In genomic region chr14:46819117-46819516, GRCh38 we compare ENCODE assay signal across 19 cellular contexts.
DNase-seq lines count a peak whose midpoint lies in the region; ATAC-seq, FAIRE-seq and TF ChIP-seq lines count a peak whose summit lies in the region.
"Had no signal": no experiment of that assay in that cellular context is flagged by ENCODE, and none has a peak within 500 bp of the region (broad histone marks: within the 10 kb centered on the region; RNA-seq: fewer than 3 reads in every experiment).

No MANE protein-coding gene starts in this region.

- H4K12ac ChIP-seq in trophoblast cell (ENCODE audit: low read depth, low read length) = no peak overlapping the region

- no peak overlapping the region for H3K4me2 ChIP-seq in trophoblast cell (ENCODE audit: low read length)

- H3K27me3 ChIP-seq in BE2C (no peaks in the 10 kb centered on the region), lower lobe of right lung (ENCODE audit: low read depth) (no peaks in the 10 kb centered on the region), small intestine (ENCODE audit: control insufficient read depth in 2 of 2, insufficient read depth in 2 of 2, low read length in 2 of 2) (no peaks in the 10 kb centered on the region), trophoblast cell (ENCODE audit: insufficient read depth, low read length) (no peaks in the 10 kb centered on the region)
- H3K27me3 ChIP-seq in CD4-positive, alpha-beta memory T cell (ENCODE audit: insufficient read depth, low read length) = no peaks in the 10 kb centered on the region

- H2AFZ ChIP-seq in trophoblast cell (ENCODE audit: insufficient read depth, low read length, poor library complexity) = no peak overlapping the region

- no peak overlapping the region for H2AK5ac ChIP-seq in trophoblast cell (ENCODE audit: low read length)

- intact Hi-C loops in lower lobe of right lung (cut with DNase I) (no loop called here), MCF 10A (cut with micrococcal nuclease) (no loop called here)
- intact Hi-C loops in CD4-positive, alpha-beta memory T cell (cut with micrococcal nuclease) = no loop called here

- H2BK120ac ChIP-seq in trophoblast cell (ENCODE audit: insufficient read depth, low read length, poor library complexity) = no peak overlapping the region

- TF ChIP-seq CTCF in BE2C (IDR thresholded peaks at IDR 0.05; ENCODE audit: low read depth, low read length) (no peak), lower lobe of right lung (IDR thresholded peaks at IDR 0.05) (no peak), MCF 10A (IDR thresholded peaks at IDR 0.05; ENCODE audit: unreplicated experiment) (no peak)

- no TSS peak for BruUV-seq in MCF 10A (replicated peaks; lab: Mats Ljungman, UMichigan)

- ATAC-seq in lower lobe of right lung = no peak
- no peak for ATAC-seq in stimulated activated memory B cell treated with anti-CD40 and anti-IgM and Interleukin-4, amounts not matched to agents 10 μg/mL and 1 μg/mL and 100 μg/mL, for 72 hours
- ATAC-seq: HepG2 had no signal

- H3K79me1 ChIP-seq in trophoblast cell (ENCODE audit: low read length) = no peaks in the 10 kb centered on the region

- no peaks in the 10 kb centered on the region for H3K9me3 Mint-ChIP-seq in MCF 10A (ENCODE audit: unreplicated experiment)
- H3K9me3 Mint-ChIP-seq in CD4-positive, alpha-beta memory T cell = peaks cover 3 to 21% (median 8%) of the 10 kb centered on the region in 8 donors
- H3K9me3 Mint-ChIP-seq in stimulated activated memory B cell treated with anti-CD40 and anti-IgM and Interleukin-4, amounts not matched to agents 10 μg/mL and 1 μg/mL and 100 μg/mL, for 72 hours = no peaks in the 10 kb centered on the region

- CTCF ChIA-PET in MCF 10A (lab: Yijun Ruan, JAX) = no interaction called here
- CTCF ChIA-PET in CD4-positive, alpha-beta memory T cell (lab: Charles Lee; ENCODE audit: partially characterized antibody) = interaction anchor here (0.6 kb wide), 1 partner anchor 122 kb away, joined by 3 read pairs; no protein-coding TSS in a partner anchor

- H3K79me2 ChIP-seq in trophoblast cell (ENCODE audit: control insufficient read depth, insufficient read depth, low read length, poor library complexity) = no peaks in the 10 kb centered on the region

- no peak for FAIRE-seq in small intestine (lab: Jason Lieb, UNC)
- FAIRE-seq: D721Med, G401.6, GM12892, GM18507, HepG2 had no signal

- H3K4ac ChIP-seq in trophoblast cell (ENCODE audit: low read depth, low read length) = no peak overlapping the region

- H3K4me3 ChIP-seq in BE2C (ENCODE audit: low read depth, low read length) (no peak overlapping the region), lower lobe of right lung (no peak overlapping the region), small intestine (ENCODE audit: low read depth in 1 of 2, low read length in 2 of 2) (no peak overlapping the region), trophoblast cell (ENCODE audit: low read depth, low read length) (no peak overlapping the region)
- H3K4me3 ChIP-seq in CD4-positive, alpha-beta memory T cell (ENCODE audit: low read length in 2 of 2) = no peak overlapping the region
- H3K4me3 ChIP-seq: HAP-1 had no signal

- H3K9me3 ChIP-seq in BE2C (no peaks in the 10 kb centered on the region), lower lobe of right lung (no peaks in the 10 kb centered on the region), small intestine (ENCODE audit: control insufficient read depth, low read depth) (no peaks in the 10 kb centered on the region), trophoblast cell (ENCODE audit: insufficient read depth, low read depth, low read length) (no peaks in the 10 kb centered on the region)
- H3K9me3 ChIP-seq in CD4-positive, alpha-beta memory T cell (ENCODE audit: control insufficient read depth in 1 of 2, low read length in 2 of 2) = no peaks in the 10 kb centered on the region
- H3K9me3 ChIP-seq: Caco-2 had no signal

- H3K27ac Mint-ChIP-seq in MCF 10A (ENCODE audit: low read depth, unreplicated experiment) = no peak overlapping the region
- H3K27ac Mint-ChIP-seq in CD4-positive, alpha-beta memory T cell = no peak overlapping the region
- H3K27ac Mint-ChIP-seq in stimulated activated memory B cell treated with anti-CD40 and anti-IgM and Interleukin-4, amounts not matched to agents 10 μg/mL and 1 μg/mL and 100 μg/mL, for 72 hours = no peak overlapping the region
- H3K27ac Mint-ChIP-seq: B cell; CD4-positive, CD25-positive, alpha-beta regulatory T cell had no signal

- H3K4me3 Mint-ChIP-seq in MCF 10A (ENCODE audit: unreplicated experiment) = no peak overlapping the region
- no peak overlapping the region for H3K4me3 Mint-ChIP-seq in CD4-positive, alpha-beta memory T cell
- H3K4me3 Mint-ChIP-seq in stimulated activated memory B cell treated with anti-CD40 and anti-IgM and Interleukin-4, amounts not matched to agents 10 μg/mL and 1 μg/mL and 100 μg/mL, for 72 hours = no peak overlapping the region
- H3K4me3 Mint-ChIP-seq: B cell; CD4-positive, CD25-positive, alpha-beta regulatory T cell had no signal

- no peak overlapping the region for H4K91ac ChIP-seq in trophoblast cell (ENCODE audit: low read depth, low read length)

- DNase-seq in BE2C (peak; percentile 11), NCI-H69 (lab: John Stamatoyannopoulos, UW) (peak; percentile 4), lower lobe of right lung (peak; percentile 30), small intestine (peak; percentile 1), MCF 10A (ENCODE audit: unreplicated experiment) (no peak), trophoblast cell (no peak)
- no peak for DNase-seq in CD4-positive, alpha-beta memory T cell
- DNase-seq: 8988T; C1 segment of cervical spinal cord; Caco-2; CD4-positive, CD25-positive, alpha-beta regulatory T cell had no signal

- no peak overlapping the region for H2BK12ac ChIP-seq in trophoblast cell (ENCODE audit: low read length)

- no peak overlapping the region for H3K27ac ChIP-seq in lower lobe of right lung
- H3K27ac ChIP-seq in small intestine (ENCODE audit: low read depth in 1 of 2, low read length in 1 of 2) = no peak overlapping the region
- H3K27ac ChIP-seq in trophoblast cell (ENCODE audit: low read depth, low read length) = no peak overlapping the region
- no peak overlapping the region for H3K27ac ChIP-seq in CD4-positive, alpha-beta memory T cell (ENCODE audit: low read depth, low read length)

- no peaks in the 10 kb centered on the region for H3K4me1 Mint-ChIP-seq in MCF 10A (ENCODE audit: insufficient read depth, unreplicated experiment)
- no peaks in the 10 kb centered on the region for H3K4me1 Mint-ChIP-seq in CD4-positive, alpha-beta memory T cell
- H3K4me1 Mint-ChIP-seq in stimulated activated memory B cell treated with anti-CD40 and anti-IgM and Interleukin-4, amounts not matched to agents 10 μg/mL and 1 μg/mL and 100 μg/mL, for 72 hours = no peaks in the 10 kb centered on the region
- H3K4me1 Mint-ChIP-seq: B cell; CD4-positive, CD25-positive, alpha-beta regulatory T cell had no signal

- H3K36me3 Mint-ChIP-seq in MCF 10A (ENCODE audit: insufficient read depth, unreplicated experiment) = no peaks in the 10 kb centered on the region
- no peaks in the 10 kb centered on the region for H3K36me3 Mint-ChIP-seq in CD4-positive, alpha-beta memory T cell
- no peaks in the 10 kb centered on the region for H3K36me3 Mint-ChIP-seq in stimulated activated memory B cell treated with anti-CD40 and anti-IgM and Interleukin-4, amounts not matched to agents 10 μg/mL and 1 μg/mL and 100 μg/mL, for 72 hours
- H3K36me3 Mint-ChIP-seq: CD4-positive, CD25-positive, alpha-beta regulatory T cell had no signal

- no peak overlapping the region for H3K9ac ChIP-seq in trophoblast cell (ENCODE audit: low read length)

- H3K4me1 ChIP-seq in BE2C (peaks cover 4% of the 10 kb centered on the region), lower lobe of right lung (no peaks in the 10 kb centered on the region), small intestine (ENCODE audit: control insufficient read depth in 2 of 2, insufficient read depth in 1 of 2, low read depth in 1 of 2, low read length in 1 of 2) (no peaks in the 10 kb centered on the region), trophoblast cell (ENCODE audit: control insufficient read depth in 1 of 2, insufficient read depth in 2 of 2, low read length in 2 of 2) (no peaks in the 10 kb centered on the region)
- H3K4me1 ChIP-seq in CD4-positive, alpha-beta memory T cell (ENCODE audit: insufficient read depth, low read length) = no peaks in the 10 kb centered on the region
- H3K4me1 ChIP-seq: Caco-2, HAP-1 had no signal

- H3K23ac ChIP-seq in trophoblast cell (ENCODE audit: low read length) = no peak overlapping the region

- no peaks in the 10 kb centered on the region for H3K36me3 ChIP-seq in BE2C
- H3K36me3 ChIP-seq in lower lobe of right lung = no peaks in the 10 kb centered on the region
- no peaks in the 10 kb centered on the region for H3K36me3 ChIP-seq in small intestine (ENCODE audit: control insufficient read depth in 2 of 2, insufficient read depth in 2 of 2, low read length in 2 of 2)
- H3K36me3 ChIP-seq in trophoblast cell (ENCODE audit: control insufficient read depth in 1 of 2, insufficient read depth in 2 of 2, low read length in 2 of 2) = no peaks in the 10 kb centered on the region
- no peaks in the 10 kb centered on the region for H3K36me3 ChIP-seq in CD4-positive, alpha-beta memory T cell (ENCODE audit: insufficient read depth, low read length)
- H3K36me3 ChIP-seq: HAP-1 had no signal

- POLR2A ChIA-PET in MCF 10A (lab: Yijun Ruan, JAX) = no interaction called here
- POLR2A ChIA-PET in CD4-positive, alpha-beta memory T cell (lab: Charles Lee; ENCODE audit: partially characterized antibody) = no interaction called here

- H3K27me3 Mint-ChIP-seq in MCF 10A (ENCODE audit: insufficient read depth, unreplicated experiment) = peaks cover 45% of the 10 kb centered on the region
- H3K27me3 Mint-ChIP-seq in CD4-positive, alpha-beta memory T cell = no peaks in the 10 kb centered on the region
- H3K27me3 Mint-ChIP-seq in stimulated activated memory B cell treated with anti-CD40 and anti-IgM and Interleukin-4, amounts not matched to agents 10 μg/mL and 1 μg/mL and 100 μg/mL, for 72 hours = no peaks in the 10 kb centered on the region
- H3K27me3 Mint-ChIP-seq: B cell; CD4-positive, CD25-positive, alpha-beta regulatory T cell had no signal

- H3K18ac ChIP-seq in trophoblast cell (ENCODE audit: low read length) = no peak overlapping the region

- no peak overlapping the region for H2BK5ac ChIP-seq in trophoblast cell (ENCODE audit: low read depth, low read length, poor library complexity)

- no peak overlapping the region for H4K8ac ChIP-seq in trophoblast cell (ENCODE audit: low read depth, low read length)

- H3K14ac ChIP-seq in trophoblast cell (ENCODE audit: low read length) = no peak overlapping the region

- WGBS in small intestine, 3 donors = 54 to 68% (median 60%) methylated on average over 9 of the region's 9 CpGs
- WGBS in trophoblast cell (ENCODE audit: extremely low coverage, insufficient coverage, insufficient read length) = no CpG with 5 or more reads among the region's 9 CpGs

Comparison
In these comparisons a context has a peak if more than half of its experiments do, and no peak if none do; other contexts are left out.
1. DNase-seq: peak in BE2C (single experiment), NCI-H69 (single experiment), lower lobe of right lung (single experiment) and small intestine (single experiment); none in MCF 10A (single experiment), trophoblast cell (0 of 2) and CD4-positive, alpha-beta memory T cell (0 of 5).